1 cellular context compared by ENCODE assay signal in genomic region chr20:32973077-32973717, GRCh38.
TF ChIP-seq lines count a peak whose summit lies in the region.

No MANE protein-coding gene starts in this region.

TF ChIP-seq in GM12878, 131 proteins besides CTCF, POLR2A, EP300 and RAD21:
- TF ChIP-seq MAX (IDR thresholded peaks at IDR 0.05; ENCODE audit: low read depth, low read length), result no peak
- no peak for TF ChIP-seq RCOR1 (conservative IDR thresholded peaks at IDR 0.05; ENCODE audit: low read depth, low read length)
- TF ChIP-seq POU2F2 (IDR thresholded peaks at IDR 0.05; ENCODE audit: borderline replicate concordance, low read depth, low read length), result no peak
- no peak for TF ChIP-seq NR2C1 (IDR thresholded peaks at IDR 0.05)
- TF ChIP-seq ZSCAN29 (IDR thresholded peaks at IDR 0.05), result no peak
- TF ChIP-seq SRF (IDR thresholded peaks at IDR 0.05; ENCODE audit: low read depth in 2 of 2, low read length in 2 of 2), result no peak
- TF ChIP-seq SMAD1 (IDR thresholded peaks at IDR 0.05; ENCODE audit: low read depth, partially characterized antibody), result no peak
- no peak for TF ChIP-seq HDGF (IDR thresholded peaks at IDR 0.05)
- no peak for TF ChIP-seq ATF2 (IDR thresholded peaks at IDR 0.05; ENCODE audit: low read length)
- TF ChIP-seq SUPT20H (IDR thresholded peaks at IDR 0.05; ENCODE audit: borderline replicate concordance, control insufficient read depth, low read depth, low read length), result no peak
- no peak for TF ChIP-seq MLLT1 (IDR thresholded peaks at IDR 0.05)
- no peak for TF ChIP-seq PBX3 (IDR thresholded peaks at IDR 0.05; ENCODE audit: insufficient replicate concordance, low read depth, low read length)
- no peak for TF ChIP-seq ZNF592 (IDR thresholded peaks at IDR 0.05)
- no peak for TF ChIP-seq HDAC6 (IDR thresholded peaks at IDR 0.05; ENCODE audit: unreplicated experiment)
- no peak for TF ChIP-seq PKNOX1 (IDR thresholded peaks at IDR 0.05)
- no peak for TF ChIP-seq E2F8 (IDR thresholded peaks at IDR 0.05; ENCODE audit: low read depth, partially characterized antibody)
- no peak for TF ChIP-seq SPI1 (IDR thresholded peaks at IDR 0.05; ENCODE audit: borderline replicate concordance, insufficient read depth, low read depth, low read length)
- no peak for TF ChIP-seq SREBF2 (IDR thresholded peaks at IDR 0.05; ENCODE audit: low read length)
